In the genomic region with DNA sequence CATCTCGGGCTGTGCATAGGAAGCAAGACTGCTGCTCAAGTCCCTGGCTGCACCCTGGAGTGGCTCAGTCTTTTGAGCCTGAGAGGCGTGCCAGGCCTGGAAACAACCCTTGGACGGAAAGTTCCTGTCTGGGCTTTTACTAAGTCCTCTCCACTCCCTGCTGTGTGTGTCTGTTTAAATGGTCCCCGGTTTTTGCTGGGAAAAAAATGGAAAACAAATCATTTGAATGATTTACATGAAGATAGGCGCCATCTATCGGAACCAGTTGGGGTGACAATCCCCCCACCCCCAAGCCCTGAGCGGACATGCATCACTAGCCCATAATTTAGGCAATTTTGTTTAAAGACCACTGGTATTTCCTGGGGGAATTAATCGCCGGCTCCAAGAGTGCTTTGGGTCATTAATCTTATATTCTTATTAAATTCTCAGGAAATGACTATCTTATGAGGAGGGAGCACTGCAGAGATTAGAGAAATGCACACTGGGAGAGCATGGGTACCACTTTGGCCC, we compare ENCODE assay signal across 8 cellular contexts. TPM values are rescaled to one million over a fixed set of nuclear protein-coding genes. Genes with fewer than 3 reads are reported as not detected.
DNase-seq lines count a peak whose midpoint lies in the region; ATAC-seq and TF ChIP-seq lines count a peak whose summit lies in the region.

No MANE protein-coding gene starts in this region.

- no peaks in the 10 kb centered on the region for H3K9me3 Mint-ChIP-seq in CD4-positive, alpha-beta memory T cell

- H3K4me3 ChIP-seq in CD4-positive, alpha-beta memory T cell (ENCODE audit: low read length in 2 of 2): no peak overlapping the region
- H3K4me3 ChIP-seq in left ventricle myocardium inferior (peak overlapping the region; percentile 95), psoas muscle (no peak overlapping the region)

- H3K4me3 Mint-ChIP-seq in CD4-positive, alpha-beta memory T cell: peak overlapping the region in 4 of 8 donors; percentile 26 to 61 (median 39)

- H3K36me3 ChIP-seq in CD4-positive, alpha-beta memory T cell (ENCODE audit: insufficient read depth, low read length): no peaks in the 10 kb centered on the region
- no peaks in the 10 kb centered on the region for H3K36me3 ChIP-seq in left ventricle myocardium inferior
- H3K36me3 ChIP-seq in psoas muscle (ENCODE audit: insufficient read depth in 1 of 2, low read depth in 1 of 2): no peaks in the 10 kb centered on the region

- H3K4me1 Mint-ChIP-seq in CD4-positive, alpha-beta memory T cell: peaks cover 18 to 34% (median 23%) of the 10 kb centered on the region in 4 donors

- 2 to 3% (median 3%) methylated on average over 9 of the region's 9 CpGs for WGBS in psoas muscle, 3 donors

- H3K27me3 Mint-ChIP-seq in CD4-positive, alpha-beta memory T cell: peaks cover 5 to 7% of the 10 kb centered on the region in 2 donors

- peak overlapping the region in 1 of 7 donors; percentile 45 for H3K27ac Mint-ChIP-seq in CD4-positive, alpha-beta memory T cell

- no peaks in the 10 kb centered on the region for H3K27me3 ChIP-seq in CD4-positive, alpha-beta memory T cell (ENCODE audit: insufficient read depth, low read length)
- H3K27me3 ChIP-seq in left ventricle myocardium inferior (ENCODE audit: low read depth): no peaks in the 10 kb centered on the region
- H3K27me3 ChIP-seq in psoas muscle (ENCODE audit: insufficient read depth in 3 of 3, low read length in 2 of 3): no peaks in the 10 kb centered on the region

- peaks cover 23% of the 10 kb centered on the region for H3K4me1 ChIP-seq in CD4-positive, alpha-beta memory T cell (ENCODE audit: insufficient read depth, low read length)
- peaks cover 44% of the 10 kb centered on the region for H3K4me1 ChIP-seq in left ventricle myocardium inferior
- H3K4me1 ChIP-seq in psoas muscle: peaks cover 18% of the 10 kb centered on the region

- H3K27ac ChIP-seq in CD4-positive, alpha-beta memory T cell (ENCODE audit: low read depth, low read length): no peak overlapping the region
- H3K27ac ChIP-seq in left ventricle myocardium inferior (replicated peaks) (peak overlapping the region; percentile 98), psoas muscle (peak overlapping the region; percentile 17)

- ATAC-seq in psoas muscle (peak in 1 of 4 donors; percentile 8), GM21717 (IDR thresholded peaks at IDR 0.05; ENCODE audit: unreplicated experiment) (no peak)

- DNase-seq in CD4-positive, alpha-beta memory T cell: peak; percentile 19 to 47 (median 31)
- peak; percentile 73 for DNase-seq in HS-27A (ENCODE audit: low read depth)
- DNase-seq in SHP77 treated with DMSO at 0.1 percent for 48 hours (lab: John Stamatoyannopoulos, UW): peak; percentile 85
- peak; percentile 52 for DNase-seq in amniotic stem cell (lab: John Stamatoyannopoulos, UW)
- DNase-seq in left ventricle myocardium inferior: peak; percentile 75
- peak; percentile 53 to 72 for DNase-seq in psoas muscle
- no peak for DNase-seq in DMS153 treated with DMSO at 0.1 percent for 48 hours (lab: John Stamatoyannopoulos, UW; ENCODE audit: unreplicated experiment)

- POLR2A ChIA-PET in CD4-positive, alpha-beta memory T cell (lab: Charles Lee; ENCODE audit: partially characterized antibody): no interaction called here

- intact Hi-C loops in CD4-positive, alpha-beta memory T cell (cut with micrococcal nuclease): no loop called here
- intact Hi-C loops in left ventricle myocardium inferior (cut with micrococcal nuclease) (loop anchor here (5.0 kb wide), 1 partner anchor 193 kb away; no protein-coding TSS in a partner anchor), psoas muscle (cut with DNase I) (loop anchor here (5.0 to 10.0 kb wide), 3 partner anchors 147 to 276 kb away; no protein-coding TSS in a partner anchor)

- TF ChIP-seq CTCF in left ventricle myocardium inferior (IDR thresholded peaks at IDR 0.05; ENCODE audit: borderline replicate concordance) (peak; percentile 76), psoas muscle (IDR thresholded peaks at IDR 0.05) (peak; percentile 55)

- peaks cover 0 to 4% of the 10 kb centered on the region in 2 donors for H3K36me3 Mint-ChIP-seq in CD4-positive, alpha-beta memory T cell

- CTCF ChIA-PET in CD4-positive, alpha-beta memory T cell (lab: Charles Lee; ENCODE audit: partially characterized antibody): interaction anchor here (1.0 to 8.8 kb wide), 8 partner anchors 9 to 281 kb away, joined by 3 to 121 read pairs (median 6); a partner anchor contains a TSS

- H3K9me3 ChIP-seq in CD4-positive, alpha-beta memory T cell (ENCODE audit: control insufficient read depth in 1 of 2, low read length in 2 of 2): no peaks in the 10 kb centered on the region
- H3K9me3 ChIP-seq in left ventricle myocardium inferior (replicated peaks) (no peaks in the 10 kb centered on the region), psoas muscle (no peaks in the 10 kb centered on the region)

RNA-seq across cellular contexts. Expression of a gene that starts 2.7 kb away (rescaled TPM):
- 1 to 10 TPM; 5.5 to 6.7 TPM for total RNA-seq in CD4-positive, alpha-beta memory T cell
- under 1 TPM; 0.05 to 0.73 TPM for polyA plus RNA-seq in CD4-positive, alpha-beta memory T cell
- total RNA-seq in left ventricle myocardium inferior (27.4 TPM), psoas muscle (1 to 10 TPM; 4.7 to 6.3 (median 6.0) TPM)
- polyA plus RNA-seq in psoas muscle: 1 to 10 TPM; 2.7 to 3.7 (median 2.9) TPM
